In genomic region chr11:73189315-73189714, GRCh38 we compare ENCODE assay signal across 12 cellular contexts. TPM values are rescaled to one million over a fixed set of nuclear protein-coding genes. Genes with fewer than 3 reads are reported as not detected.
A peak's percentile ranks its signal among the peaks of the same experiment; 100 is the strongest.
DNase-seq lines count a peak whose midpoint lies in the region; ATAC-seq and TF ChIP-seq lines count a peak whose summit lies in the region.
"Had no signal": no experiment of that assay in that cellular context is flagged by ENCODE, and none has a peak within 500 bp of the region (broad histone marks: within the 10 kb centered on the region; RNA-seq: fewer than 3 reads in every experiment).

No MANE protein-coding gene starts in this region.

- no peaks in the 10 kb centered on the region for H3K4me1 ChIP-seq in naive thymus-derived CD4-positive, alpha-beta T cell (ENCODE audit: control insufficient read depth in 2 of 2, insufficient read depth in 2 of 2, low read length in 2 of 2)
- no peaks in the 10 kb centered on the region for H3K4me1 ChIP-seq in CD4-positive, alpha-beta memory T cell (ENCODE audit: insufficient read depth, low read length)

- peaks cover 2 to 20% (median 8%) of the 10 kb centered on the region in 5 donors for H3K27me3 Mint-ChIP-seq in naive thymus-derived CD4-positive, alpha-beta T cell
- H3K27me3 Mint-ChIP-seq in CD4-positive, alpha-beta memory T cell, result peaks cover 2 to 13% of the 10 kb centered on the region in 2 donors

- H3K27me3 ChIP-seq in naive thymus-derived CD4-positive, alpha-beta T cell (ENCODE audit: control insufficient read depth in 2 of 2, insufficient read depth in 2 of 2, low read length in 2 of 2), result no peaks in the 10 kb centered on the region
- H3K27me3 ChIP-seq in CD4-positive, alpha-beta memory T cell (ENCODE audit: insufficient read depth, low read length), result no peaks in the 10 kb centered on the region
- H3K27me3 ChIP-seq: cardiac muscle cell had no signal

- no peak overlapping the region for H3K4me3 Mint-ChIP-seq in naive thymus-derived CD4-positive, alpha-beta T cell
- no peak overlapping the region for H3K4me3 Mint-ChIP-seq in CD4-positive, alpha-beta memory T cell
- H3K4me3 Mint-ChIP-seq: activated T-helper 1 cell treated with anti-CD3 and anti-CD28 coated beads, Interleukin-12 subunit alpha, Interleukin-12 subunit beta, Interleukin-2, Interleukin-4 antibody, amounts not matched to agents 30 ng/mL and 10 ng/mL and 1 ng/mL, durations not matched to agents 14 hours and 24 hours and 36 hours had no signal

- ATAC-seq in GM21737 (IDR thresholded peaks at IDR 0.05; ENCODE audit: unreplicated experiment), result peak; percentile 52
- ATAC-seq in naive thymus-derived CD4-positive, alpha-beta T cell, result peak; percentile 73
- ATAC-seq in GM19452 (IDR thresholded peaks at IDR 0.05; ENCODE audit: unreplicated experiment), result no peak

- H3K36me3 ChIP-seq in naive thymus-derived CD4-positive, alpha-beta T cell (ENCODE audit: control insufficient read depth in 2 of 3, insufficient read depth in 3 of 3, low read length in 3 of 3), result no peaks in the 10 kb centered on the region
- no peaks in the 10 kb centered on the region for H3K36me3 ChIP-seq in CD4-positive, alpha-beta memory T cell (ENCODE audit: insufficient read depth, low read length)
- H3K36me3 ChIP-seq: cardiac muscle cell had no signal

- CTCF ChIA-PET in naive thymus-derived CD4-positive, alpha-beta T cell (lab: Charles Lee), result interaction anchor here (1.2 to 1.4 kb wide), 2 partner anchors 8 to 13 kb away, joined by 3 to 4 read pairs; no protein-coding TSS in a partner anchor
- CTCF ChIA-PET in CD4-positive, alpha-beta memory T cell (lab: Charles Lee; ENCODE audit: partially characterized antibody), result interaction anchor here (5.6 kb wide), 1 partner anchor 12 kb away, joined by 25 read pairs; no protein-coding TSS in a partner anchor

- peak; percentile 73 for DNase-seq in GM12865 (ENCODE audit: low read depth)
- peak; percentile 95 for DNase-seq in SKM-1 (lab: John Stamatoyannopoulos, UW; ENCODE audit: unreplicated experiment)
- DNase-seq in naive thymus-derived CD4-positive, alpha-beta T cell, result no peak
- no peak for DNase-seq in inferior parietal cortex (ENCODE audit: extremely low spot score)
- DNase-seq in kidney glomerular epithelial cell (lab: John Stamatoyannopoulos, UW), result no peak
- no peak for DNase-seq in CD4-positive, alpha-beta memory T cell
- DNase-seq: Calu3 had no signal

- peaks cover 0 to 10% (median 4%) of the 10 kb centered on the region in 7 donors for H3K4me1 Mint-ChIP-seq in naive thymus-derived CD4-positive, alpha-beta T cell
- H3K4me1 Mint-ChIP-seq in CD4-positive, alpha-beta memory T cell, result peaks cover 0 to 5% (median 3%) of the 10 kb centered on the region in 4 donors

- H3K9me3 Mint-ChIP-seq in naive thymus-derived CD4-positive, alpha-beta T cell, result no peaks in the 10 kb centered on the region
- H3K9me3 Mint-ChIP-seq in CD4-positive, alpha-beta memory T cell, result no peaks in the 10 kb centered on the region
- H3K9me3 Mint-ChIP-seq: activated T-helper 1 cell treated with anti-CD3 and anti-CD28 coated beads, Interleukin-12 subunit alpha, Interleukin-12 subunit beta, Interleukin-2, Interleukin-4 antibody, amounts not matched to agents 30 ng/mL and 10 ng/mL and 1 ng/mL, durations not matched to agents 14 hours and 24 hours and 36 hours had no signal

- no peak for TF ChIP-seq CTCF in GM12865 (IDR thresholded peaks at IDR 0.05; ENCODE audit: insufficient read depth, low read depth, low read length, missing control alignments)

- no peak overlapping the region for H3K4me3 ChIP-seq in GM12865 (ENCODE audit: low read depth, low read length)
- no peak overlapping the region for H3K4me3 ChIP-seq in naive thymus-derived CD4-positive, alpha-beta T cell (ENCODE audit: low read length)
- H3K4me3 ChIP-seq in CD4-positive, alpha-beta memory T cell (ENCODE audit: low read length in 2 of 2), result no peak overlapping the region
- H3K4me3 ChIP-seq: cardiac muscle cell, lung had no signal

- intact Hi-C loops in naive thymus-derived CD4-positive, alpha-beta T cell (cut with micrococcal nuclease), result no loop called here
- intact Hi-C loops in CD4-positive, alpha-beta memory T cell (cut with micrococcal nuclease), result no loop called here

- peak overlapping the region in 1 of 9 donors; percentile 10 for H3K27ac Mint-ChIP-seq in naive thymus-derived CD4-positive, alpha-beta T cell
- no peak overlapping the region for H3K27ac Mint-ChIP-seq in CD4-positive, alpha-beta memory T cell
- H3K27ac Mint-ChIP-seq: activated T-helper 1 cell treated with anti-CD3 and anti-CD28 coated beads, Interleukin-12 subunit alpha, Interleukin-12 subunit beta, Interleukin-2, Interleukin-4 antibody, amounts not matched to agents 30 ng/mL and 10 ng/mL and 1 ng/mL, durations not matched to agents 14 hours and 24 hours and 36 hours had no signal

- no peaks in the 10 kb centered on the region for H3K9me3 ChIP-seq in naive thymus-derived CD4-positive, alpha-beta T cell (ENCODE audit: control insufficient read depth in 2 of 3, low read length in 3 of 3)
- no peaks in the 10 kb centered on the region for H3K9me3 ChIP-seq in CD4-positive, alpha-beta memory T cell (ENCODE audit: control insufficient read depth in 1 of 2, low read length in 2 of 2)

- POLR2A ChIA-PET in naive thymus-derived CD4-positive, alpha-beta T cell (lab: Charles Lee), result no interaction called here
- POLR2A ChIA-PET in CD4-positive, alpha-beta memory T cell (lab: Charles Lee; ENCODE audit: partially characterized antibody), result no interaction called here

- no peak overlapping the region for H3K27ac ChIP-seq in naive thymus-derived CD4-positive, alpha-beta T cell (ENCODE audit: low read depth, low read length)
- no peak overlapping the region for H3K27ac ChIP-seq in CD4-positive, alpha-beta memory T cell (ENCODE audit: low read depth, low read length)
- H3K27ac ChIP-seq: cardiac muscle cell had no signal

- H3K36me3 Mint-ChIP-seq in naive thymus-derived CD4-positive, alpha-beta T cell, result no peaks in the 10 kb centered on the region
- H3K36me3 Mint-ChIP-seq in CD4-positive, alpha-beta memory T cell, result no peaks in the 10 kb centered on the region

RNA-seq across cellular contexts. Expression of gene P2RY2, which starts 28.8 kb away (rescaled TPM):
- 1 to 10 TPM in 1 of 5 experiments, under 1 TPM in 1, not detected in 3; 0.90 to 5.3 TPM for total RNA-seq in naive thymus-derived CD4-positive, alpha-beta T cell
- not detected for polyA plus RNA-seq in naive thymus-derived CD4-positive, alpha-beta T cell
- total RNA-seq in CD4-positive, alpha-beta memory T cell, result not detected
- polyA plus RNA-seq in CD4-positive, alpha-beta memory T cell, result not detected
- total RNA-seq: activated T-helper 1 cell treated with anti-CD3 and anti-CD28 coated beads, Interleukin-12 subunit alpha, Interleukin-12 subunit beta, Interleukin-2, Interleukin-4 antibody, amounts not matched to agents 30 ng/mL and 10 ng/mL and 1 ng/mL, durations not matched to agents 14 hours and 24 hours and 36 hours had no signal

RNA-seq across cellular contexts. Expression of gene FCHSD2, which starts 47.2 kb away (rescaled TPM):
- total RNA-seq in naive thymus-derived CD4-positive, alpha-beta T cell, result 10 to 100 TPM; 48.3 to 69.9 (median 49.6) TPM
- polyA plus RNA-seq in naive thymus-derived CD4-positive, alpha-beta T cell, result 10 to 100 TPM; 18.3 to 20.2 TPM
- 10 to 100 TPM; 47.1 to 52.0 TPM for total RNA-seq in CD4-positive, alpha-beta memory T cell
- 10 to 100 TPM in 1 of 2 donors, 1 to 10 TPM in 1; 9.5 to 22.4 TPM for polyA plus RNA-seq in CD4-positive, alpha-beta memory T cell

Comparison
In these comparisons a context has a peak if more than half of its experiments do, and no peak if none do; other contexts are left out.
1. DNase-seq: peak in GM12865 (single experiment) and SKM-1 (single experiment); none in naive thymus-derived CD4-positive, alpha-beta T cell (0 of 9), inferior parietal cortex (single experiment), kidney glomerular epithelial cell (single experiment) and CD4-positive, alpha-beta memory T cell (0 of 5).